1 cellular context compared by ENCODE assay signal in genomic region chr12:106307176-106307575, GRCh38.
TF ChIP-seq lines count a peak whose summit lies in the region.

No MANE protein-coding gene starts in this region.

TF ChIP-seq in A549, 52 proteins besides CTCF, POLR2A, EP300 and RAD21 (continued from another document):
- TF ChIP-seq PBX3 (IDR thresholded peaks at IDR 0.05) (no peak), EHF (CRISPR knock-in tag; IDR thresholded peaks at IDR 0.05) (no peak), JUNB (IDR thresholded peaks at IDR 0.05) (no peak), ESRRA (IDR thresholded peaks at IDR 0.05; ENCODE audit: borderline replicate concordance, low read length) (no peak), KDM1A (IDR thresholded peaks at IDR 0.05; ENCODE audit: low read depth) (no peak), HOXB13 (CRISPR knock-in tag; IDR thresholded peaks at IDR 0.05; ENCODE audit: low read depth) (no peak), MAZ (IDR thresholded peaks at IDR 0.05; ENCODE audit: borderline replicate concordance, low read depth, low read length) (no peak), ZSCAN20 (CRISPR knock-in tag; IDR thresholded peaks at IDR 0.05) (no peak), FOSL2 (IDR thresholded peaks at IDR 0.05) (no peak), FOSL2 (CRISPR knock-in tag; IDR thresholded peaks at IDR 0.05) (no peak), TP53 (CRISPR knock-in tag; IDR thresholded peaks at IDR 0.05) (no peak), POLR2AphosphoS2 (conservative IDR thresholded peaks at IDR 0.05; ENCODE audit: low read length) (no peak), SREBF2 (IDR thresholded peaks at IDR 0.05) (no peak), ZFP36 (IDR thresholded peaks at IDR 0.05; ENCODE audit: borderline replicate concordance, partially characterized antibody) (no peak), CEBPB (IDR thresholded peaks at IDR 0.05) (no peak)
